31 cellular contexts compared by ENCODE assay signal in genomic region chr5:530556-530955, GRCh38. TPM values are rescaled to one million over a fixed set of nuclear protein-coding genes. Genes with fewer than 3 reads are reported as not detected.
DNase-seq lines count a peak whose midpoint lies in the region; ATAC-seq and TF ChIP-seq lines count a peak whose summit lies in the region.
"Had no signal": no experiment of that assay in that cellular context is flagged by ENCODE, and none has a peak within 500 bp of the region (broad histone marks: within the 10 kb centered on the region; RNA-seq: fewer than 3 reads in every experiment).

No MANE protein-coding gene starts in this region.

- intact Hi-C loops in posterior vena cava (cut with DNase I) = no loop called here

- peak overlapping the region in 1 of 11 experiments; percentile 12; a peak in 1 of 22 replicates for H3K27ac ChIP-seq in BLaER1 treated with 17β-estradiol and CSF1 and Interleukin-3, amounts not matched to agents 10 nM and 100 nM
- H3K27ac ChIP-seq: ascending aorta, colonic mucosa, HL-60, left lung, prostate gland, SJCRH30 had no signal

- no peaks in the 10 kb centered on the region; the same call in 1 of the 2 replicates for H3K4me1 ChIP-seq in BE2C
- peaks cover 48 to 65% (median 57%) of the 10 kb centered on the region in 10 experiments for H3K4me1 ChIP-seq in BLaER1 treated with 17β-estradiol and CSF1 and Interleukin-3, amounts not matched to agents 10 nM and 100 nM
- H3K4me1 ChIP-seq: ascending aorta, colonic mucosa, prostate gland, SJCRH30 had no signal

- no peak for ATAC-seq in HG03354 (IDR thresholded peaks at IDR 0.05; ENCODE audit: poor library complexity, severe bottlenecking, unreplicated experiment)
- no peak for ATAC-seq in HG03196 (IDR thresholded peaks at IDR 0.05; ENCODE audit: unreplicated experiment)
- ATAC-seq: stimulated activated effector memory CD8-positive, alpha-beta T cell treated with anti-CD3 and anti-CD28 coated beads, Interleukin-12 subunit alpha, Interleukin-12 subunit beta, amount 100 ng/mL, for 72 hours had no signal

- no peak overlapping the region for H3K4me3 ChIP-seq in BE2C (ENCODE audit: low read depth, low read length)
- H3K4me3 ChIP-seq in BLaER1 treated with 17β-estradiol and CSF1 and Interleukin-3, amounts not matched to agents 10 nM and 100 nM = no peak overlapping the region; a peak in 1 of 20 replicates
- H3K4me3 ChIP-seq: ascending aorta, colonic mucosa, left lung, MG63, prostate gland, SJCRH30 had no signal

- no peak overlapping the region for H3K4me3 Mint-ChIP-seq in chondrocyte (ENCODE audit: unreplicated experiment)
- H3K4me3 Mint-ChIP-seq: activated T-cell treated with anti-CD3 and anti-CD28 coated beads, Interleukin-2, amount 50 U/mL, for 24 hours; mesothelial cell of epicardium; stimulated activated effector memory CD8-positive, alpha-beta T cell treated with anti-CD3 and anti-CD28 coated beads, Interleukin-12 subunit alpha, Interleukin-12 subunit beta, amount 100 ng/mL, for 72 hours; type B pancreatic cell had no signal

- TF ChIP-seq CTCF in BE2C (IDR thresholded peaks at IDR 0.05; ENCODE audit: low read depth, low read length) (no peak), chondrocyte (IDR thresholded peaks at IDR 0.05) (no peak)

- DNase-seq in BE2C (peak; percentile 2), chondrocyte (ENCODE audit: low spot score) (peak; percentile 72), posterior vena cava (ENCODE audit: low spot score) (peak; percentile 58)
- no peak for DNase-seq in NK-92 treated with Interleukin-12 subunit alpha and Interleukin-12 subunit beta, amount 100 ng/mL, for 24 hours (lab: John Stamatoyannopoulos, UW)
- DNase-seq: activated CD4-positive, alpha-beta T cell treated with anti-CD3 and anti-CD28 coated beads, Interleukin-2, amount 50 U/mL, for 1 hour; activated effector memory CD4-positive, alpha-beta T cell treated with anti-CD3 and anti-CD28 coated beads, Interleukin-2, amount 50 U/mL, for 16 hours; activated T-cell treated with anti-CD3 and anti-CD28 coated beads, Interleukin-2, amount 50 U/mL, for 24 hours; CD4-positive, alpha-beta memory T cell; colonic mucosa; effector CD8-positive, alpha-beta T cell; H7; KG1; MG63; NCI-H1417 treated with DMSO at 0.1 percent for 48 hours; NCI-H2081; NCI-H226; NCI-H748 treated with DMSO at 0.1 percent for 48 hours; SJCRH30; substantia nigra; T-helper 9 cell had no signal

- H3K9me3 ChIP-seq in BE2C = no peaks in the 10 kb centered on the region
- no peaks in the 10 kb centered on the region for H3K9me3 ChIP-seq in BLaER1 treated with 17β-estradiol and CSF1 and Interleukin-3, amounts not matched to agents 10 nM and 100 nM (replicated peaks in 1 of 11)
- H3K9me3 ChIP-seq: ascending aorta, colonic mucosa, left lung, MG63, prostate gland, SJCRH30 had no signal

- H3K27me3 ChIP-seq in BE2C = peaks cover 57% of the 10 kb centered on the region
- peaks cover 85 to 93% (median 90%) of the 10 kb centered on the region in 11 experiments for H3K27me3 ChIP-seq in BLaER1 treated with 17β-estradiol and CSF1 and Interleukin-3, amounts not matched to agents 10 nM and 100 nM

- no peaks in the 10 kb centered on the region for H3K36me3 ChIP-seq in BE2C
- H3K36me3 ChIP-seq in BLaER1 treated with 17β-estradiol and CSF1 and Interleukin-3, amounts not matched to agents 10 nM and 100 nM = no peaks in the 10 kb centered on the region
- H3K36me3 ChIP-seq: ascending aorta, colonic mucosa, left lung, MG63, prostate gland, SJCRH30 had no signal

- H3K9me3 Mint-ChIP-seq in chondrocyte (ENCODE audit: low read depth) = no peaks in the 10 kb centered on the region
- H3K9me3 Mint-ChIP-seq: activated T-cell treated with anti-CD3 and anti-CD28 coated beads, Interleukin-2, amount 50 U/mL, for 24 hours; CD4-positive, alpha-beta memory T cell; mesothelial cell of epicardium; stimulated activated effector memory CD8-positive, alpha-beta T cell treated with anti-CD3 and anti-CD28 coated beads, Interleukin-12 subunit alpha, Interleukin-12 subunit beta, amount 100 ng/mL, for 72 hours; type B pancreatic cell had no signal

- H3K27me3 Mint-ChIP-seq in chondrocyte (ENCODE audit: low read depth) = peaks cover 59% of the 10 kb centered on the region

- H3K9ac ChIP-seq in BLaER1 treated with 17β-estradiol and CSF1 and Interleukin-3, amounts not matched to agents 10 nM and 100 nM = no peak overlapping the region

- no peaks in the 10 kb centered on the region for H3K4me1 Mint-ChIP-seq in chondrocyte (ENCODE audit: low read depth)
- H3K4me1 Mint-ChIP-seq: mesothelial cell of epicardium had no signal

- no peak overlapping the region for H3K27ac Mint-ChIP-seq in chondrocyte (ENCODE audit: unreplicated experiment)
- H3K27ac Mint-ChIP-seq: activated T-cell treated with anti-CD3 and anti-CD28 coated beads, Interleukin-2, amount 50 U/mL, for 24 hours; CD4-positive, alpha-beta memory T cell; mesothelial cell of epicardium; stimulated activated effector memory CD8-positive, alpha-beta T cell treated with anti-CD3 and anti-CD28 coated beads, Interleukin-12 subunit alpha, Interleukin-12 subunit beta, amount 100 ng/mL, for 72 hours; type B pancreatic cell had no signal

- peaks cover 1% of the 10 kb centered on the region for H3K36me3 Mint-ChIP-seq in chondrocyte (ENCODE audit: low read depth)
- H3K36me3 Mint-ChIP-seq: activated naive CD8-positive, alpha-beta T cell; CD4-positive, alpha-beta memory T cell; mesothelial cell of epicardium; stimulated activated effector memory CD8-positive, alpha-beta T cell treated with anti-CD3 and anti-CD28 coated beads, Interleukin-12 subunit alpha, Interleukin-12 subunit beta, amount 100 ng/mL, for 72 hours; type B pancreatic cell had no signal

- peaks cover 22 to 85% (median 41%) of the 10 kb centered on the region in 11 experiments; a peak in 21 of 22 replicates for H4K20me1 ChIP-seq in BLaER1 treated with 17β-estradiol and CSF1 and Interleukin-3, amounts not matched to agents 10 nM and 100 nM

- peak overlapping the region; percentile 82 to 98 (median 90) for H3K4me2 ChIP-seq in BLaER1 treated with 17β-estradiol and CSF1 and Interleukin-3, amounts not matched to agents 10 nM and 100 nM

RNA-seq across cellular contexts. Expression of gene SLC9A3, which starts 6.3 kb away (rescaled TPM):
- 2.3 TPM for polyA plus RNA-seq in BE2C (2012; ENCODE audit: insufficient read depth, insufficient read length, low read depth)
- total RNA-seq in chondrocyte (0.95 to 1.4 TPM (median 1.1 TPM) in 3 replicates), posterior vena cava (under 1 TPM; 0.69 to 0.71 TPM)
